Comparison of ENCODE assay signal across 24 cellular contexts in the genomic region with DNA sequence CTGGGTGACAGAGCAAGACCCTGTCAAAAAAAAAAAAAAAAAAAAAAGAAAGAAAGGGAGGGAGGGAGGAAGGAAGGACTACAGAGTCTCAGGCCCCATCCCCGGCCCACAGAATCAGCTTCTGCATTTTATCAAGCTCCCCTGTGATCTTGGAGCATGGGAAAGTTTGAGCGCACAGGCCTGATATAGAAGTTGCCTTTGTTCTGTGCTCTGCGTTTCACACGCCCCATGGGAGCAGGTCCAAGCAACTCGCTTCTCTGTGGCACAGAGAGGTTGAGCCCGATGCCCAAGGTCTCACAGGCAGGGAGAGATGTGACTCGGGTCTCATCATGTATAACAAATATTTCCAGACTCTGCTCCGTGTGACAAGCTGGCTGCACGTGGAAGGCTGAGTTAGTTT.
"Had no signal": no experiment of that assay in that cellular context is flagged by ENCODE, and none has a peak within 500 bp of the region (broad histone marks: within the 10 kb centered on the region; RNA-seq: fewer than 3 reads in every experiment).

No MANE protein-coding gene starts in this region.

- H2AFZ ChIP-seq: hepatocyte, parathyroid adenoma had no signal

- H3K4me1 ChIP-seq: colonic mucosa, foreskin keratinocyte, heart left ventricle, left ventricle myocardium inferior, lower lobe of right lung, parathyroid adenoma, right lobe of liver, transverse colon, upper lobe of right lung, uterus had no signal

- H3K36me3 ChIP-seq: colonic mucosa, esophagus muscularis mucosa, gastroesophageal sphincter, heart left ventricle, left ventricle myocardium inferior, lower lobe of right lung, transverse colon, upper lobe of right lung, uterus had no signal

- H3K4me1 Mint-ChIP-seq: stimulated activated naive B cell treated with anti-CD40 and anti-IgM and Interleukin-4, amounts not matched to agents 10 μg/mL and 1 μg/mL and 100 μg/mL, for 72 hours had no signal

- H3K4me3 Mint-ChIP-seq: dendritic cell treated with granulocyte-macrophage colony-stimulating factor and Interleukin-4, amounts not matched to agents 40 ng/mL and 50 ng/mL, for 4 days; naive thymus-derived CD8-positive, alpha-beta T cell; neural crest cell; stimulated activated naive B cell treated with anti-CD40 and anti-IgM and Interleukin-4, amounts not matched to agents 10 μg/mL and 1 μg/mL and 100 μg/mL, for 72 hours; stimulated activated naive CD8-positive, alpha-beta T cell treated with anti-CD3 and anti-CD28 coated beads, Interleukin-15, Interleukin-2, amounts not matched to agents 100 ng/mL and 50 ng/mL, for 24 hours had no signal

- H3K9ac ChIP-seq: parathyroid adenoma had no signal

- H3K27me3 ChIP-seq: colonic mucosa, hepatocyte, right lobe of liver, uterus had no signal

- H3K27ac Mint-ChIP-seq: dendritic cell treated with granulocyte-macrophage colony-stimulating factor and Interleukin-4, amounts not matched to agents 40 ng/mL and 50 ng/mL, for 4 days; progenitor cell of endocrine pancreas; stimulated activated naive B cell treated with anti-CD40 and anti-IgM and Interleukin-4, amounts not matched to agents 10 μg/mL and 1 μg/mL and 100 μg/mL, for 72 hours; stimulated activated naive CD8-positive, alpha-beta T cell treated with anti-CD3 and anti-CD28 coated beads, Interleukin-15, Interleukin-2, amounts not matched to agents 100 ng/mL and 50 ng/mL, for 24 hours had no signal

- H3K9me3 ChIP-seq: colonic mucosa, esophagus muscularis mucosa, gastroesophageal sphincter, heart left ventricle, left ventricle myocardium inferior, lower lobe of right lung, right lobe of liver, transverse colon, upper lobe of right lung, uterus had no signal

- H3K27ac ChIP-seq: colonic mucosa, esophagus muscularis mucosa, foreskin keratinocyte, gastroesophageal sphincter, heart left ventricle, hepatocyte, left ventricle myocardium inferior, lower lobe of right lung, parathyroid adenoma, right lobe of liver, transverse colon, upper lobe of right lung, uterus had no signal

- H3K79me2 ChIP-seq: hepatocyte, parathyroid adenoma had no signal

- ATAC-seq: foreskin keratinocyte; gastroesophageal sphincter; lower lobe of right lung; naive thymus-derived CD8-positive, alpha-beta T cell; right lobe of liver; stimulated activated naive B cell treated with anti-CD40 and anti-IgM and Interleukin-4, amounts not matched to agents 10 μg/mL and 1 μg/mL and 100 μg/mL, for 72 hours; upper lobe of right lung had no signal

- H3K27me3 Mint-ChIP-seq: progenitor cell of endocrine pancreas had no signal

- H3K4me3 ChIP-seq: colonic mucosa, esophagus muscularis mucosa, gastroesophageal sphincter, heart left ventricle, hepatocyte, left ventricle myocardium inferior, lower lobe of right lung, right lobe of liver, transverse colon, upper lobe of right lung, uterus had no signal

- DNase-seq: colonic mucosa; effector CD8-positive, alpha-beta T cell; foreskin keratinocyte; heart left ventricle; kidney; left ventricle myocardium inferior; lower lobe of right lung; naive thymus-derived CD8-positive, alpha-beta T cell; right lobe of liver; small intestine; stimulated activated CD4-positive, alpha-beta T cell treated with anti-CD3 and anti-CD28 coated beads, Interleukin-15, amount 100 ng/mL, for 24 hours; stimulated activated CD4-positive, alpha-beta T cell treated with anti-CD3 and anti-CD28 coated beads, Interleukin-2, amount 100 ng/mL, for 48 hours; stimulated activated naive B cell treated with anti-CD40 and anti-IgM and Interleukin-4, amounts not matched to agents 10 μg/mL and 1 μg/mL and 100 μg/mL, for 72 hours; transverse colon; upper lobe of right lung; uterus had no signal

- H3K36me3 Mint-ChIP-seq: naive thymus-derived CD8-positive, alpha-beta T cell; stimulated activated naive B cell treated with anti-CD40 and anti-IgM and Interleukin-4, amounts not matched to agents 10 μg/mL and 1 μg/mL and 100 μg/mL, for 72 hours had no signal

- H3K4me2 ChIP-seq: hepatocyte had no signal

- H3K9me3 Mint-ChIP-seq: dendritic cell treated with granulocyte-macrophage colony-stimulating factor and Interleukin-4, amounts not matched to agents 40 ng/mL and 50 ng/mL, for 4 days; naive thymus-derived CD8-positive, alpha-beta T cell; neural crest cell; stimulated activated naive B cell treated with anti-CD40 and anti-IgM and Interleukin-4, amounts not matched to agents 10 μg/mL and 1 μg/mL and 100 μg/mL, for 72 hours; stimulated activated naive CD8-positive, alpha-beta T cell treated with anti-CD3 and anti-CD28 coated beads, Interleukin-15, Interleukin-2, amounts not matched to agents 100 ng/mL and 50 ng/mL, for 24 hours had no signal
